Comparison of ENCODE assay signal across 1 cellular context in the genomic region with DNA sequence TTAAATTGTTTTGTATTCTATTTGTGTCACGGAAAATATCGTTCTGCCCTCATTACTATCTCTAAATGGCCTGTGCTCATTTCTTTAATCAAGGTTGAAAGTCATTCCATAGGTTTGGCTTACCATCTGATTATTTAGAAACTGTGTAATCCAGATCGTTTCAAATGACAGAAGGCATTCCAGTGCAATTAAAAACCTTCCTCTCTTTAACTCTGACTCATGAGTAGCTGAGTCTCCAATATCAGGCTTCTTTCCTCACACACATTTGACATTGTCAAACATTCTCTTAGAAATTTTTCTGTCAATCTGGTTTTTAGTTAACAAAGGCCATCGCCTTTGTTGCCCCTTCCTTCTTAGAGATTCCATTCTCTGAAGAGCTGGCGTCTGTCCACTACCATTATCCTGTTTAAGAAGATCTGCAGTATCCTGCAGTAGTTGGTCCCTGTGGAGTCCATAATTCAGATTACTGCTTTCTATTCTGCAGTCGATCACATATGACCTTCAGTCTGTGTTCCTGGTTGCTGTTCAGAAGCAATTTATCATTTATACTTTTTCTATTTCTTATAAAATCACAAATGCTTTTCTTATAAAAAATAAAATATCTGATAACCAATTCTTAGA.
TF ChIP-seq lines count a peak whose summit lies in the region.

No MANE protein-coding gene starts in this region.

TF ChIP-seq in H1, 55 proteins besides CTCF, POLR2A, EP300 and RAD21 (continued from another document):
- no peak for TF ChIP-seq HDAC2 (IDR thresholded peaks at IDR 0.05; ENCODE audit: borderline replicate concordance in 1 of 2, low read depth in 2 of 2, low read length in 2 of 2)
- no peak for TF ChIP-seq TAF1 (IDR thresholded peaks at IDR 0.05; ENCODE audit: low read depth, low read length)
- TF ChIP-seq TCF12 (IDR thresholded peaks at IDR 0.05; ENCODE audit: low read depth, low read length) = no peak
- no peak for TF ChIP-seq SUZ12 (IDR thresholded peaks at IDR 0.05; ENCODE audit: low read length)
- TF ChIP-seq SIN3A (conservative IDR thresholded peaks at IDR 0.05 in 1 of 2, IDR thresholded peaks at IDR 0.05 in 1 of 2; ENCODE audit: low read depth in 1 of 2, low read length in 2 of 2) = no peak
- TF ChIP-seq CBX8 (IDR thresholded peaks at IDR 0.05; ENCODE audit: borderline replicate concordance, low read depth, low read length) = no peak
- no peak for TF ChIP-seq FOSL1 (IDR thresholded peaks at IDR 0.05; ENCODE audit: insufficient read depth, low read depth, low read length)
- no peak for TF ChIP-seq EZH2 (IDR thresholded peaks at IDR 0.05; ENCODE audit: low read depth, low read length, severe bottlenecking)
- no peak for TF ChIP-seq SIX5 (IDR thresholded peaks at IDR 0.05; ENCODE audit: low read depth, low read length)
- TF ChIP-seq CEBPB (IDR thresholded peaks at IDR 0.05; ENCODE audit: low read depth, low read length) = no peak
